In genomic region chr5:93607367-93608258, GRCh38 we compare ENCODE assay signal across 8 cellular contexts. TPM values are rescaled to one million over a fixed set of nuclear protein-coding genes. Genes with fewer than 3 reads are reported as not detected.
DNase-seq lines count a peak whose midpoint lies in the region; ATAC-seq and TF ChIP-seq lines count a peak whose summit lies in the region.

No MANE protein-coding gene starts in this region.

- H3K4me3 ChIP-seq in heart left ventricle = no peak overlapping the region
- H3K4me3 ChIP-seq in skeletal muscle cell (ENCODE audit: low read depth, low read length) = peak overlapping the region; percentile 20

- H3K9me3 Mint-ChIP-seq in activated naive CD8-positive, alpha-beta T cell (ENCODE audit: low read depth) = no peaks in the 10 kb centered on the region
- no peaks in the 10 kb centered on the region for H3K9me3 Mint-ChIP-seq in activated naive CD8-positive, alpha-beta T cell treated with anti-CD3 and anti-CD28 coated beads for 36 hours

- H3K27me3 ChIP-seq in heart left ventricle = peaks cover 46 to 100% (median 96%) of the 10 kb centered on the region in 9 donors

- intact Hi-C loops in heart left ventricle (cut with DNase I) = loop anchor here in 8 of 10 donors (2.0 to 10.0 kb wide), 5 partner anchors 190 to 307 kb away; no protein-coding TSS in a partner anchor

- TF ChIP-seq POLR2A in heart left ventricle (IDR thresholded peaks at IDR 0.05) = no peak

- H3K36me3 Mint-ChIP-seq in activated naive CD8-positive, alpha-beta T cell = no peaks in the 10 kb centered on the region
- peaks cover 2% of the 10 kb centered on the region for H3K36me3 Mint-ChIP-seq in activated naive CD8-positive, alpha-beta T cell treated with anti-CD3 and anti-CD28 coated beads for 36 hours

- H3K9me3 ChIP-seq in heart left ventricle = no peaks in the 10 kb centered on the region

- H3K4me1 ChIP-seq in heart left ventricle = peaks cover 0 to 23% (median 6%) of the 10 kb centered on the region in 12 donors

- TF ChIP-seq CTCF in LNCAP (IDR thresholded peaks at IDR 0.05) (peak; percentile 71), VCaP (conservative IDR thresholded peaks at IDR 0.05) (peak; percentile 83), heart left ventricle (IDR thresholded peaks at IDR 0.05) (peak in 11 of 12 donors; percentile 12 to 62 (median 45))

- WGBS in heart left ventricle, 4 donors = 4 to 6% (median 5%) methylated on average over 19 of the region's 19 CpGs

- DNase-seq in activated naive CD8-positive, alpha-beta T cell treated with anti-CD3 and anti-CD28 coated beads for 36 hours = no peak
- DNase-seq in heart left ventricle (no peak), skeletal muscle cell (ENCODE audit: low read depth) (no peak), D341Med (ENCODE audit: low spot score) (no peak)

- peaks cover 68% of the 10 kb centered on the region for H3K27me3 Mint-ChIP-seq in activated naive CD8-positive, alpha-beta T cell
- peaks cover 84% of the 10 kb centered on the region for H3K27me3 Mint-ChIP-seq in activated naive CD8-positive, alpha-beta T cell treated with anti-CD3 and anti-CD28 coated beads for 36 hours

- H3K27ac Mint-ChIP-seq in activated naive CD8-positive, alpha-beta T cell = no peak overlapping the region
- H3K27ac Mint-ChIP-seq in activated naive CD8-positive, alpha-beta T cell treated with anti-CD3 and anti-CD28 coated beads for 36 hours = no peak overlapping the region

- H3K4me1 Mint-ChIP-seq in activated naive CD8-positive, alpha-beta T cell (ENCODE audit: low read depth) = peaks cover 18% of the 10 kb centered on the region
- peaks cover 21% of the 10 kb centered on the region for H3K4me1 Mint-ChIP-seq in activated naive CD8-positive, alpha-beta T cell treated with anti-CD3 and anti-CD28 coated beads for 36 hours

- peak overlapping the region; percentile 9 for H3K27ac ChIP-seq in VCaP
- no peak overlapping the region for H3K27ac ChIP-seq in heart left ventricle

- H3K4me3 Mint-ChIP-seq in activated naive CD8-positive, alpha-beta T cell = peak overlapping the region; percentile 23
- H3K4me3 Mint-ChIP-seq in activated naive CD8-positive, alpha-beta T cell treated with anti-CD3 and anti-CD28 coated beads for 36 hours = no peak overlapping the region

- no peaks in the 10 kb centered on the region for H3K36me3 ChIP-seq in heart left ventricle

- ATAC-seq in GM21786 (IDR thresholded peaks at IDR 0.05; ENCODE audit: unreplicated experiment) (peak; percentile 84), heart left ventricle (peak in 3 of 4 donors; percentile 68 to 69 (median 68))

RNA-seq across cellular contexts. Expression of gene NR2F1, which starts 24.6 kb away (rescaled TPM):
- not detected for total RNA-seq in activated naive CD8-positive, alpha-beta T cell treated with anti-CD3 and anti-CD28 coated beads for 36 hours
- 10 to 100 TPM in 1 of 9 donors, 1 to 10 TPM in 1, under 1 TPM in 4, not detected in 3; 0.37 to 13.5 (median 0.68) TPM for total RNA-seq in heart left ventricle
- polyA plus RNA-seq in heart left ventricle = under 1 TPM; 0.46 to 0.65 TPM

RNA-seq across cellular contexts. Expression of gene NR2F1-AS1, which starts 26.6 kb away (rescaled TPM):
- total RNA-seq in activated naive CD8-positive, alpha-beta T cell treated with anti-CD3 and anti-CD28 coated beads for 36 hours = not detected
- 1 to 10 TPM in 2 of 9 donors, under 1 TPM in 4, not detected in 3; 0.17 to 4.5 (median 0.82) TPM for total RNA-seq in heart left ventricle
- polyA plus RNA-seq in heart left ventricle = under 1 TPM; 0.24 to 0.57 TPM
